8 cellular contexts compared by ENCODE assay signal in genomic region chrX:111868726-111869638, GRCh38. TPM values are rescaled to one million over a fixed set of nuclear protein-coding genes. Genes with fewer than 3 reads are reported as not detected.
DNase-seq lines count a peak whose midpoint lies in the region; ATAC-seq lines count a peak whose summit lies in the region.

No MANE protein-coding gene starts in this region.

- H3K27me3 Mint-ChIP-seq in natural killer cell treated with Interleukin-12 subunit alpha and Interleukin-12 subunit beta and Interleukin-15 and Interleukin-18, amount 100 ng/mL, for 72 hours, result peaks cover 6 to 25% of the 10 kb centered on the region in 2 donors
- no peaks in the 10 kb centered on the region for H3K27me3 Mint-ChIP-seq in T-helper 2 cell treated with Interferon-gamma antibody and Interleukin-4, amounts not matched to agents 5 μg/mL and 100 μg/mL, for 36 hours (ENCODE audit: low read depth)

- ATAC-seq in GM18511 (IDR thresholded peaks at IDR 0.05; ENCODE audit: unreplicated experiment) (peak; percentile 68), GM21825 (IDR thresholded peaks at IDR 0.05; ENCODE audit: unreplicated experiment) (peak; percentile 68), left lobe of liver (peak; percentile 74)
- no peak for ATAC-seq in natural killer cell treated with Interleukin-12 subunit alpha and Interleukin-12 subunit beta and Interleukin-15 and Interleukin-18, amount 100 ng/mL, for 72 hours

- DNase-seq in HT-29 (ENCODE audit: low spot score) (peak; percentile 2), left lobe of liver (ENCODE audit: low spot score) (no peak), AG20443 (ENCODE audit: low spot score) (no peak)
- DNase-seq in natural killer cell treated with Interleukin-12 subunit alpha and Interleukin-12 subunit beta and Interleukin-15 and Interleukin-18, amount 100 ng/mL, for 72 hours (ENCODE audit: low spot score), result no peak
- no peak for DNase-seq in stimulated activated CD4-positive, alpha-beta T cell treated with anti-CD3 and anti-CD28 coated beads, Interleukin-1b, Interleukin-23, amount 100 ng/mL, for 48 hours
- DNase-seq in T-helper 2 cell treated with Interferon-gamma antibody and Interleukin-4, amounts not matched to agents 5 μg/mL and 100 μg/mL, for 36 hours (ENCODE audit: low spot score), result no peak

- H3K9me3 Mint-ChIP-seq in natural killer cell treated with Interleukin-12 subunit alpha and Interleukin-12 subunit beta and Interleukin-15 and Interleukin-18, amount 100 ng/mL, for 72 hours, result no peaks in the 10 kb centered on the region
- H3K9me3 Mint-ChIP-seq in T-helper 2 cell treated with Interferon-gamma antibody and Interleukin-4, amounts not matched to agents 5 μg/mL and 100 μg/mL, for 36 hours, result no peaks in the 10 kb centered on the region

- no peaks in the 10 kb centered on the region for H3K4me1 Mint-ChIP-seq in natural killer cell treated with Interleukin-12 subunit alpha and Interleukin-12 subunit beta and Interleukin-15 and Interleukin-18, amount 100 ng/mL, for 72 hours (ENCODE audit: low read depth in 2 of 2)
- H3K4me1 Mint-ChIP-seq in T-helper 2 cell treated with Interferon-gamma antibody and Interleukin-4, amounts not matched to agents 5 μg/mL and 100 μg/mL, for 36 hours (ENCODE audit: low read depth), result peaks cover 5% of the 10 kb centered on the region

- no peak overlapping the region for H3K4me3 Mint-ChIP-seq in natural killer cell treated with Interleukin-12 subunit alpha and Interleukin-12 subunit beta and Interleukin-15 and Interleukin-18, amount 100 ng/mL, for 72 hours
- no peak overlapping the region for H3K4me3 Mint-ChIP-seq in T-helper 2 cell treated with Interferon-gamma antibody and Interleukin-4, amounts not matched to agents 5 μg/mL and 100 μg/mL, for 36 hours

- no peaks in the 10 kb centered on the region for H3K36me3 Mint-ChIP-seq in natural killer cell treated with Interleukin-12 subunit alpha and Interleukin-12 subunit beta and Interleukin-15 and Interleukin-18, amount 100 ng/mL, for 72 hours
- no peaks in the 10 kb centered on the region for H3K36me3 Mint-ChIP-seq in T-helper 2 cell treated with Interferon-gamma antibody and Interleukin-4, amounts not matched to agents 5 μg/mL and 100 μg/mL, for 36 hours (ENCODE audit: low read depth)

- H3K27ac Mint-ChIP-seq in natural killer cell treated with Interleukin-12 subunit alpha and Interleukin-12 subunit beta and Interleukin-15 and Interleukin-18, amount 100 ng/mL, for 72 hours, result no peak overlapping the region
- H3K27ac Mint-ChIP-seq in T-helper 2 cell treated with Interferon-gamma antibody and Interleukin-4, amounts not matched to agents 5 μg/mL and 100 μg/mL, for 36 hours, result no peak overlapping the region

RNA-seq across cellular contexts. Expression of gene TRPC5OS, which starts 7.0 kb away (rescaled TPM):
- not detected in 2 replicates for total RNA-seq in HT-29 (2014; rRNA removed; shearing (Covaris generic))
- not detected for total RNA-seq in left lobe of liver
- total RNA-seq in natural killer cell treated with Interleukin-12 subunit alpha and Interleukin-12 subunit beta and Interleukin-15 and Interleukin-18, amount 100 ng/mL, for 72 hours, result not detected

Comparison
In these comparisons a context has a peak if more than half of its experiments do, and no peak if none do; other contexts are left out.
1. ATAC-seq: peak in GM18511 (single experiment), GM21825 (single experiment) and left lobe of liver (single experiment); none in natural killer cell treated with Interleukin-12 subunit alpha and Interleukin-12 subunit beta and Interleukin-15 and Interleukin-18, amount 100 ng/mL, for 72 hours (0 of 2).